In genomic region chr17:17537311-17538099, GRCh38 we compare ENCODE assay signal across 14 cellular contexts. TPM values are rescaled to one million over a fixed set of nuclear protein-coding genes. Genes with fewer than 3 reads are reported as not detected.
DNase-seq lines count a peak whose midpoint lies in the region; ATAC-seq, FAIRE-seq and TF ChIP-seq lines count a peak whose summit lies in the region.
"Had no signal": no experiment of that assay in that cellular context is flagged by ENCODE, and none has a peak within 500 bp of the region (broad histone marks: within the 10 kb centered on the region; RNA-seq: fewer than 3 reads in every experiment).

No MANE protein-coding gene starts in this region.

- POLR2A ChIA-PET in WTC11 (lab: Charles Lee) = no interaction called here

- CTCF ChIA-PET in WTC11 (lab: Charles Lee) = interaction anchor here (0.9 to 3.1 kb wide), 8 partner anchors 9 to 76 kb away, joined by 3 to 16 read pairs (median 6); partner anchors contain the start of gene RASD1

- no peaks in the 10 kb centered on the region for H3K27me3 ChIP-seq in GM23338 (ENCODE audit: insufficient read depth)
- H3K27me3 ChIP-seq in liver (ENCODE audit: control insufficient read depth in 4 of 4, insufficient read depth in 4 of 4, low read length in 3 of 4) = no peaks in the 10 kb centered on the region
- H3K27me3 ChIP-seq in testis = no peaks in the 10 kb centered on the region
- H3K27me3 ChIP-seq: tibial nerve had no signal

- TF ChIP-seq RAD21 in liver (IDR thresholded peaks at IDR 0.05) = no peak

- H3K9ac ChIP-seq in liver (ENCODE audit: low read depth in 1 of 2, low read length in 2 of 2) = peak overlapping the region in 1 of 2 donors; percentile 47
- H3K9ac ChIP-seq: parathyroid adenoma had no signal

- TF ChIP-seq POLR2A in testis (IDR thresholded peaks at IDR 0.05) (no peak), GM12892 (IDR thresholded peaks at IDR 0.05; ENCODE audit: low read depth, low read length) (no peak)

- intact Hi-C loops in testis (cut with DNase I; ENCODE audit: low total_unique reads) = no loop called here

- WGBS in liver = 81% methylated on average over 15 of the region's 15 CpGs
- WGBS in testis, 2 donors = 77 to 78% methylated on average over 6 to 15 of the region's 15 CpGs

- peaks cover 8% of the 10 kb centered on the region; the same call in 2 of the 3 replicates for H3K4me1 Mint-ChIP-seq in GM23338
- H3K4me1 Mint-ChIP-seq in WTC11 = peaks cover 8% of the 10 kb centered on the region
- peaks cover 10% of the 10 kb centered on the region for H3K4me1 Mint-ChIP-seq in glutamatergic neuron (ENCODE audit: low read depth, unreplicated experiment)

- no peaks in the 10 kb centered on the region for H3K36me3 Mint-ChIP-seq in GM23338 (ENCODE audit: low read depth)
- no peaks in the 10 kb centered on the region for H3K36me3 Mint-ChIP-seq in WTC11
- no peaks in the 10 kb centered on the region for H3K36me3 Mint-ChIP-seq in glutamatergic neuron (ENCODE audit: unreplicated experiment)
- H3K36me3 Mint-ChIP-seq: mesothelial cell of epicardium had no signal

- no peaks in the 10 kb centered on the region for H3F3A ChIP-seq in GM23338 (replicated peaks; ENCODE audit: low read depth)

- no peak overlapping the region for H3K27ac ChIP-seq in GM23338 (ENCODE audit: low read depth)
- H3K27ac ChIP-seq in liver (ENCODE audit: low read depth in 1 of 2, low read length in 2 of 2) = peak overlapping the region; percentile 94 to 95
- peak overlapping the region in 1 of 2 donors; percentile 55 for H3K27ac ChIP-seq in testis
- H3K27ac ChIP-seq: parathyroid adenoma had no signal

- H3K27ac Mint-ChIP-seq in GM23338 (0 out of 2 replicates have a peak overlapping the region, but pooled peaks have one; percentile 46), WTC11 (peak overlapping the region; percentile 72; the same call in 1 of the 2 replicates), glutamatergic neuron (ENCODE audit: unreplicated experiment) (no peak overlapping the region)
- H3K27ac Mint-ChIP-seq: CD4-positive, alpha-beta T cell; mesothelial cell of epicardium had no signal

- no peaks in the 10 kb centered on the region for H3K79me2 ChIP-seq in GM23338 (replicated peaks; ENCODE audit: insufficient read depth)
- H3K79me2 ChIP-seq: parathyroid adenoma had no signal

- H3K9me2 ChIP-seq in GM23338 (ENCODE audit: insufficient read depth) = no peaks in the 10 kb centered on the region

- no peak overlapping the region for H3K4me2 ChIP-seq in GM23338

- no peak for ATAC-seq in GM23338
- ATAC-seq in WTC11 = no peak

- no peak for DNase-seq in GM23338 (ENCODE audit: low spot score)
- no peak for DNase-seq in WTC11 (ENCODE audit: low spot score)
- peak; percentile 48 for DNase-seq in testis
- no peak for DNase-seq in GM12892 (ENCODE audit: insufficient read length)
- no peak for DNase-seq in glutamatergic neuron
- DNase-seq in NCI-H82 (lab: John Stamatoyannopoulos, UW) = no peak
- no peak for DNase-seq in HuH-7 (ENCODE audit: low spot score)
- DNase-seq: CD4-positive, alpha-beta T cell; effector memory CD4-positive, alpha-beta T cell had no signal

- H3K9me3 Mint-ChIP-seq in GM23338 = no peaks in the 10 kb centered on the region
- no peaks in the 10 kb centered on the region for H3K9me3 Mint-ChIP-seq in WTC11
- H3K9me3 Mint-ChIP-seq in glutamatergic neuron (ENCODE audit: unreplicated experiment) = peaks cover 4% of the 10 kb centered on the region
- H3K9me3 Mint-ChIP-seq: CD4-positive, alpha-beta T cell; mesothelial cell of epicardium had no signal

- H2AFZ ChIP-seq in GM23338 = no peak overlapping the region
- H2AFZ ChIP-seq: parathyroid adenoma had no signal

- H3K4me3 Mint-ChIP-seq in GM23338 = no peak overlapping the region
- no peak overlapping the region for H3K4me3 Mint-ChIP-seq in WTC11
- H3K4me3 Mint-ChIP-seq in glutamatergic neuron (ENCODE audit: unreplicated experiment) = no peak overlapping the region
- H3K4me3 Mint-ChIP-seq: CD4-positive, alpha-beta T cell; mesothelial cell of epicardium had no signal

- no peaks in the 10 kb centered on the region for H3K9me3 ChIP-seq in liver (ENCODE audit: control insufficient read depth in 4 of 4, low read length in 3 of 4)
- H3K9me3 ChIP-seq in testis = no peaks in the 10 kb centered on the region

- H3K36me3 ChIP-seq in GM23338 (ENCODE audit: insufficient read depth) (no peaks in the 10 kb centered on the region), liver (ENCODE audit: control insufficient read depth in 4 of 4, insufficient read depth in 3 of 4, low read depth in 1 of 4, low read length in 3 of 4) (no peaks in the 10 kb centered on the region), testis (ENCODE audit: low read depth, missing control alignments) (no peaks in the 10 kb centered on the region)
- H3K36me3 ChIP-seq: tibial nerve had no signal

- H3K4me1 ChIP-seq in GM23338 (ENCODE audit: insufficient read depth) = no peaks in the 10 kb centered on the region
- peaks cover 26 to 64% (median 44%) of the 10 kb centered on the region in 4 donors for H3K4me1 ChIP-seq in liver (ENCODE audit: control insufficient read depth in 4 of 4, insufficient read depth in 4 of 4, low read length in 3 of 4)
- H3K4me1 ChIP-seq in testis = peaks cover 55% of the 10 kb centered on the region

- TF ChIP-seq CTCF in GM23338 (conservative IDR thresholded peaks at IDR 0.05; ENCODE audit: low read depth in 2 of 2) (no peak), WTC11 (IDR thresholded peaks at IDR 0.05) (no peak), liver (IDR thresholded peaks at IDR 0.05; ENCODE audit: low read depth, low read length, missing input control) (no peak), testis (IDR thresholded peaks at IDR 0.05) (no peak), glutamatergic neuron (IDR thresholded peaks at IDR 0.05; ENCODE audit: partially characterized antibody, unreplicated experiment) (no peak)

- H3K4me3 ChIP-seq in GM23338 (no peak overlapping the region), liver (ENCODE audit: low read depth in 1 of 3, low read length in 3 of 3) (no peak overlapping the region), testis (no peak overlapping the region)
- H3K4me3 ChIP-seq: tibial nerve had no signal

- H3K27me3 Mint-ChIP-seq in GM23338 (ENCODE audit: insufficient read depth, low read depth, poor library complexity) = peaks cover 4% of the 10 kb centered on the region
- no peaks in the 10 kb centered on the region; the same call in 1 of the 2 replicates for H3K27me3 Mint-ChIP-seq in WTC11 (ENCODE audit: low read depth)
- H3K27me3 Mint-ChIP-seq in glutamatergic neuron (ENCODE audit: unreplicated experiment) = peaks cover 13% of the 10 kb centered on the region
- H3K27me3 Mint-ChIP-seq: CD4-positive, alpha-beta T cell had no signal

- H4K20me1 ChIP-seq in GM23338 (replicated peaks; ENCODE audit: insufficient read depth) = no peaks in the 10 kb centered on the region

- no peak for FAIRE-seq in GM12892 (lab: Jason Lieb, UNC)
- FAIRE-seq: TTC549 had no signal

TF ChIP-seq in GM23338, 12 proteins besides CTCF, POLR2A, EP300 and RAD21 (continues in another document):
- TF ChIP-seq ZNF331 (CRISPR knock-in tag; IDR thresholded peaks at IDR 0.05; ENCODE audit: low read depth) (no peak), ZNF114 (CRISPR knock-in tag; IDR thresholded peaks at IDR 0.05) (no peak)

TF ChIP-seq in liver, 16 proteins besides CTCF, POLR2A, EP300 and RAD21:
- TF ChIP-seq JUND (IDR thresholded peaks at IDR 0.05) (no peak), NR2F2 (IDR thresholded peaks at IDR 0.05) (no peak), SP1 (IDR thresholded peaks at IDR 0.05) (no peak), HNF4A (conservative IDR thresholded peaks at IDR 0.05) (no peak)
TF ChIP-seq in liver: peak in this region for 0.

RNA-seq across cellular contexts. Expression of gene RASD1, which starts 41.3 kb away (rescaled TPM):
- 1.4 and 3.7 TPM in 2 replicates for total RNA-seq in GM23338 (2014; rRNA removed; shearing (Covaris generic))
- polyA plus RNA-seq in GM23338 (2016; fragmentation: Nextera tagmentation; extraction: Ambion mirVana) (3.6 and 3.9 TPM in 2 replicates), liver (10 to 100 TPM; 23.8 to 46.7 TPM), testis (ENCODE audit: insufficient read depth, low read depth, low replicate concordance) (50.1 TPM)
- total RNA-seq in WTC11 (2021) (5.1 to 5.3 TPM (median 5.2 TPM) in 3 replicates), liver (1 to 10 TPM in 1 of 2 donors, under 1 TPM in 1; 0.89 to 5.5 TPM), testis (100 to 1,000 TPM in 1 of 2 donors, 10 to 100 TPM in 1; 99.7 to 129 TPM), glutamatergic neuron (ENCODE audit: unreplicated experiment) (140 TPM)
- not detected for polyA plus RNA-seq in GM12892 (2012; ENCODE audit: missing spikeins)

RNA-seq across cellular contexts. Expression of gene PEMT, which starts 54.0 kb away (rescaled TPM):
- 46.0 and 54.8 TPM in 2 replicates for total RNA-seq in GM23338 (2014; rRNA removed; shearing (Covaris generic))
- polyA plus RNA-seq in GM23338 (2016; fragmentation: Nextera tagmentation; extraction: Ambion mirVana) (55.2 and 62.7 TPM in 2 replicates), liver (100 to 1,000 TPM; 189 to 211 TPM), testis (ENCODE audit: insufficient read depth, low read depth, low replicate concordance) (66.0 TPM)
- total RNA-seq in WTC11 (2021) (51.9 to 54.6 TPM (median 53.1 TPM) in 3 replicates), liver (100 to 1,000 TPM in 1 of 2 donors, 10 to 100 TPM in 1; 64.6 to 180 TPM), testis (100 to 1,000 TPM in 1 of 2 donors, 10 to 100 TPM in 1; 83.1 to 120 TPM), glutamatergic neuron (ENCODE audit: unreplicated experiment) (24.0 TPM)
- 8.5 TPM for polyA plus RNA-seq in GM12892 (2012; ENCODE audit: missing spikeins)

Comparison
In these comparisons a context has a peak if more than half of its experiments do, and no peak if none do; other contexts are left out.
1. RNA of gene RASD1, which starts 41.3 kb away (total RNA-seq): 140 TPM in glutamatergic neuron (single experiment) and 99.7 to 129 TPM in testis; 0.89 to 5.5 TPM in liver, 5.1 to 5.3 TPM in WTC11 and 1.4 to 3.7 TPM in GM23338; every median in the first group is over 10 times any median in the second.